9 cellular contexts compared by ENCODE assay signal in the genomic region with DNA sequence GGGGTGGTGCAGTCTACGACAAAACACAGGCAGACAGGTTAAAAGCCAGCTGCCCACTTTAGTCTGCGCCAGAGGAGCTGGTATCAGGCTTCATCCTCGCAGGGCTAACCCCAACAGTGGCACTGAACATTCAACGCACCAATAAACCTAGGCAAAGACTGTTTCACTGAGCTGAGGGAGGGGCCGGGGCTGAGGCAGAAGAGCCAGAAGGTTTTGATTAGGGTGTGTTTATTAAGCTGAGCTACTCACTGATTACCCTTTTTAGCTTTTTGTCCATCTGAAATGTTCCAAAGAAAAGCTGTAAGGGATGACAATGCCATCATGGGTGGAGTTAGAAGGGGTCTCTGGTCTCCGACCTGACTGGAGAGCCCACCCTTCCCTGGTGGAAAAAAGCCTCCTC. TPM values are rescaled to one million over a fixed set of nuclear protein-coding genes. Genes with fewer than 3 reads are reported as not detected.
DNase-seq lines count a peak whose midpoint lies in the region; ATAC-seq and TF ChIP-seq lines count a peak whose summit lies in the region.
"Had no signal": no experiment of that assay in that cellular context is flagged by ENCODE, and none has a peak within 500 bp of the region (broad histone marks: within the 10 kb centered on the region; RNA-seq: fewer than 3 reads in every experiment).

No MANE protein-coding gene starts in this region.

- 69 to 84% (median 75%) methylated on average over 6 of the region's 6 CpGs for WGBS in stomach, 5 donors

- H3K36me3 Mint-ChIP-seq in activated naive CD4-positive, alpha-beta T cell treated with anti-CD3 and anti-CD28 coated beads for 36 hours (ENCODE audit: low read depth) = peaks cover 19% of the 10 kb centered on the region
- H3K36me3 Mint-ChIP-seq in activated naive CD4-positive, alpha-beta T cell treated with anti-CD3 and anti-CD28 coated beads, Interleukin-2, amount 50 U/mL, for 72 hours = peaks cover 6 to 20% of the 10 kb centered on the region in 2 donors
- peaks cover 37% of the 10 kb centered on the region for H3K36me3 Mint-ChIP-seq in activated B cell treated with CpG ODN at 0.5 μM for 24 hours (ENCODE audit: low read depth)

- no peaks in the 10 kb centered on the region for H3K27me3 Mint-ChIP-seq in activated naive CD4-positive, alpha-beta T cell treated with anti-CD3 and anti-CD28 coated beads for 36 hours (ENCODE audit: low read depth)
- peaks cover 1% of the 10 kb centered on the region for H3K27me3 Mint-ChIP-seq in activated B cell treated with CpG ODN at 0.5 μM for 24 hours

- POLR2A ChIA-PET in activated B cell treated with CpG ODN at 0.5 μM for 24 hours (lab: Charles Lee) = no interaction called here

- H3K9me3 ChIP-seq in stomach = no peaks in the 10 kb centered on the region
- H3K9me3 ChIP-seq: mucosa of descending colon had no signal

- CTCF ChIA-PET in activated naive CD4-positive, alpha-beta T cell treated with anti-CD3 and anti-CD28 coated beads for 36 hours (lab: Charles Lee) = interaction anchor here (0.6 to 1.3 kb wide), 3 partner anchors 9 to 540 kb away, joined by 3 to 14 read pairs (median 3); a partner anchor contains a TSS
- CTCF ChIA-PET in activated B cell treated with CpG ODN at 0.5 μM for 24 hours (lab: Charles Lee) = interaction anchor here (1.3 kb wide), 1 partner anchor 10 kb away, joined by 6 read pairs; a partner anchor contains a TSS

- TF ChIP-seq CTCF in activated B cell treated with CpG ODN at 0.5 μM for 24 hours (IDR thresholded peaks at IDR 0.05) (no peak), fibroblast of the aortic adventitia (IDR thresholded peaks at IDR 0.05; ENCODE audit: insufficient read depth, low read length) (no peak), stomach (IDR thresholded peaks at IDR 0.05) (no peak)

- intact Hi-C loops in activated naive CD4-positive, alpha-beta T cell treated with anti-CD3 and anti-CD28 coated beads for 36 hours (cut with micrococcal nuclease) = no loop called here
- intact Hi-C loops in activated B cell treated with CpG ODN at 0.5 μM for 24 hours (cut with micrococcal nuclease) = no loop called here
- intact Hi-C loops in stomach (cut with DNase I; ENCODE audit: low total_unique reads) = no loop called here

- H3K4me3 Mint-ChIP-seq in activated naive CD4-positive, alpha-beta T cell treated with anti-CD3 and anti-CD28 coated beads for 36 hours = peak overlapping the region; percentile 82
- H3K4me3 Mint-ChIP-seq in activated B cell treated with CpG ODN at 0.5 μM for 24 hours = peak overlapping the region; percentile 19

- peaks cover 28 to 46% (median 44%) of the 10 kb centered on the region in 4 donors for H3K36me3 ChIP-seq in stomach

- peaks cover 21% of the 10 kb centered on the region for H3K4me1 Mint-ChIP-seq in activated naive CD4-positive, alpha-beta T cell treated with anti-CD3 and anti-CD28 coated beads for 36 hours (ENCODE audit: low read depth)
- peaks cover 6% of the 10 kb centered on the region for H3K4me1 Mint-ChIP-seq in activated B cell treated with CpG ODN at 0.5 μM for 24 hours

- TF ChIP-seq EP300 in stomach (IDR thresholded peaks at IDR 0.05) = no peak

- peak overlapping the region in 1 of 5 donors; percentile 78 for H3K27ac ChIP-seq in stomach

- H3K27me3 ChIP-seq in stomach = no peaks in the 10 kb centered on the region

- peaks cover 27 to 52% (median 48%) of the 10 kb centered on the region in 4 donors for H3K4me1 ChIP-seq in stomach

- no peak overlapping the region for H3K27ac Mint-ChIP-seq in activated naive CD4-positive, alpha-beta T cell treated with anti-CD3 and anti-CD28 coated beads for 36 hours
- H3K27ac Mint-ChIP-seq in activated naive CD4-positive, alpha-beta T cell treated with anti-CD3 and anti-CD28 coated beads, Interleukin-2, amount 50 U/mL, for 72 hours = no peak overlapping the region
- H3K27ac Mint-ChIP-seq in activated B cell treated with CpG ODN at 0.5 μM for 24 hours = no peak overlapping the region

- H3K4me3 ChIP-seq in fibroblast of the aortic adventitia (ENCODE audit: low read depth, low read length) (peak overlapping the region; percentile 77), stomach (peak overlapping the region in 3 of 4 donors; percentile 64 to 74 (median 69))
- H3K4me3 ChIP-seq: mucosa of descending colon had no signal

- DNase-seq in activated naive CD4-positive, alpha-beta T cell treated with anti-CD3 and anti-CD28 coated beads for 36 hours = no peak
- no peak for DNase-seq in activated naive CD4-positive, alpha-beta T cell treated with anti-CD3 and anti-CD28 coated beads, Interleukin-2, amount 50 U/mL, for 72 hours (ENCODE audit: low spot score in 2 of 2)
- DNase-seq in activated B cell treated with CpG ODN at 0.5 μM for 24 hours (no peak), fibroblast of the aortic adventitia (ENCODE audit: low read depth) (no peak), stomach (no peak), OCI-M1 (lab: John Stamatoyannopoulos, UW) (no peak), GM03348 (ENCODE audit: low spot score) (no peak)
- no peak for DNase-seq in activated effector memory CD4-positive, alpha-beta T cell treated with Interleukin-2 at 50 U/mL for 16 hours
- DNase-seq: mucosa of descending colon had no signal

- ATAC-seq in activated naive CD4-positive, alpha-beta T cell treated with anti-CD3 and anti-CD28 coated beads, Interleukin-2, amount 50 U/mL, for 72 hours = no peak
- no peak for ATAC-seq in activated B cell treated with CpG ODN at 0.5 μM for 24 hours (ENCODE audit: low read depth)

- no peak for TF ChIP-seq POLR2A in stomach (IDR thresholded peaks at IDR 0.05)

- no peaks in the 10 kb centered on the region for H3K9me3 Mint-ChIP-seq in activated naive CD4-positive, alpha-beta T cell treated with anti-CD3 and anti-CD28 coated beads for 36 hours
- H3K9me3 Mint-ChIP-seq in activated naive CD4-positive, alpha-beta T cell treated with anti-CD3 and anti-CD28 coated beads, Interleukin-2, amount 50 U/mL, for 72 hours = no peaks in the 10 kb centered on the region
- no peaks in the 10 kb centered on the region for H3K9me3 Mint-ChIP-seq in activated B cell treated with CpG ODN at 0.5 μM for 24 hours

RNA-seq across cellular contexts. Expression of a gene that starts 1.4 kb away (rescaled TPM):
- total RNA-seq in activated naive CD4-positive, alpha-beta T cell treated with anti-CD3 and anti-CD28 coated beads for 36 hours = 10 to 100 TPM; 50.9 to 52.5 TPM
- 10 to 100 TPM; 32.9 to 63.5 TPM for total RNA-seq in activated naive CD4-positive, alpha-beta T cell treated with anti-CD3 and anti-CD28 coated beads, Interleukin-2, amount 50 U/mL, for 72 hours
- total RNA-seq in activated B cell treated with CpG ODN at 0.5 μM for 24 hours (21.9 and 25.1 TPM in 2 replicates), fibroblast of the aortic adventitia (ENCODE audit: low replicate concordance) (5.1 and 15.5 TPM in 2 replicates), stomach (10 to 100 TPM in 4 of 5 donors, 1 to 10 TPM in 1; 9.4 to 40.6 (median 31.9) TPM)
- 10 to 100 TPM; 17.0 to 30.0 (median 21.1) TPM for polyA plus RNA-seq in stomach

RNA-seq across cellular contexts. Expression of a gene that starts 10.2 kb away (rescaled TPM):
- total RNA-seq in activated naive CD4-positive, alpha-beta T cell treated with anti-CD3 and anti-CD28 coated beads for 36 hours = 10 to 100 TPM; 32.4 to 36.6 TPM
- 10 to 100 TPM; 30.1 to 64.7 TPM for total RNA-seq in activated naive CD4-positive, alpha-beta T cell treated with anti-CD3 and anti-CD28 coated beads, Interleukin-2, amount 50 U/mL, for 72 hours
- total RNA-seq in activated B cell treated with CpG ODN at 0.5 μM for 24 hours (39.4 and 43.0 TPM in 2 replicates), fibroblast of the aortic adventitia (ENCODE audit: low replicate concordance) (16.1 and 20.2 TPM in 2 replicates), stomach (100 to 1,000 TPM in 1 of 5 donors, 10 to 100 TPM in 4; 14.3 to 134 (median 25.5) TPM)
- polyA plus RNA-seq in stomach = 10 to 100 TPM; 14.9 to 39.6 (median 20.0) TPM

RNA-seq across cellular contexts. Expression of a gene that starts 16.6 kb away (rescaled TPM):
- total RNA-seq in activated naive CD4-positive, alpha-beta T cell treated with anti-CD3 and anti-CD28 coated beads for 36 hours = 10 to 100 TPM; 19.1 to 21.4 TPM
- 10 to 100 TPM; 34.4 to 40.9 TPM for total RNA-seq in activated naive CD4-positive, alpha-beta T cell treated with anti-CD3 and anti-CD28 coated beads, Interleukin-2, amount 50 U/mL, for 72 hours
- total RNA-seq in activated B cell treated with CpG ODN at 0.5 μM for 24 hours (56.9 and 58.3 TPM in 2 replicates), fibroblast of the aortic adventitia (ENCODE audit: low replicate concordance) (1.8 and 15.0 TPM in 2 replicates), stomach (100 to 1,000 TPM in 4 of 5 donors, 10 to 100 TPM in 1; 31.8 to 185 (median 148) TPM)
- polyA plus RNA-seq in stomach = 100 to 1,000 TPM in 2 of 3 donors, 10 to 100 TPM in 1; 93.5 to 134 (median 128) TPM

RNA-seq across cellular contexts. Expression of a gene that starts 29.9 kb away (rescaled TPM):
- total RNA-seq in activated naive CD4-positive, alpha-beta T cell treated with anti-CD3 and anti-CD28 coated beads for 36 hours = 10 to 100 TPM; 57.9 to 59.0 TPM
- 10 to 100 TPM; 80.4 to 85.0 TPM for total RNA-seq in activated naive CD4-positive, alpha-beta T cell treated with anti-CD3 and anti-CD28 coated beads, Interleukin-2, amount 50 U/mL, for 72 hours
- 157 and 163 TPM in 2 replicates for total RNA-seq in activated B cell treated with CpG ODN at 0.5 μM for 24 hours
- 31.4 and 41.8 TPM in 2 replicates for total RNA-seq in fibroblast of the aortic adventitia (ENCODE audit: low replicate concordance)
- total RNA-seq in stomach = 100 to 1,000 TPM in 3 of 5 donors, 10 to 100 TPM in 2; 77.3 to 419 (median 104) TPM
- 10 to 100 TPM; 23.9 to 34.7 (median 24.9) TPM for polyA plus RNA-seq in stomach

RNA-seq across cellular contexts. Expression of a gene that starts 37.2 kb away (rescaled TPM):
- 10 to 100 TPM; 39.3 to 41.0 TPM for total RNA-seq in activated naive CD4-positive, alpha-beta T cell treated with anti-CD3 and anti-CD28 coated beads for 36 hours
- total RNA-seq in activated naive CD4-positive, alpha-beta T cell treated with anti-CD3 and anti-CD28 coated beads, Interleukin-2, amount 50 U/mL, for 72 hours = 10 to 100 TPM; 21.2 to 31.6 TPM
- 26.0 and 32.9 TPM in 2 replicates for total RNA-seq in activated B cell treated with CpG ODN at 0.5 μM for 24 hours
- total RNA-seq in fibroblast of the aortic adventitia (ENCODE audit: low replicate concordance) = 27.7 and 81.1 TPM in 2 replicates
- 100 to 1,000 TPM in 1 of 5 donors, 10 to 100 TPM in 4; 23.3 to 282 (median 88.1) TPM for total RNA-seq in stomach
- polyA plus RNA-seq in stomach = 100 to 1,000 TPM; 115 to 183 (median 181) TPM
